Comparison of ENCODE assay signal across 9 cellular contexts in the genomic region with DNA sequence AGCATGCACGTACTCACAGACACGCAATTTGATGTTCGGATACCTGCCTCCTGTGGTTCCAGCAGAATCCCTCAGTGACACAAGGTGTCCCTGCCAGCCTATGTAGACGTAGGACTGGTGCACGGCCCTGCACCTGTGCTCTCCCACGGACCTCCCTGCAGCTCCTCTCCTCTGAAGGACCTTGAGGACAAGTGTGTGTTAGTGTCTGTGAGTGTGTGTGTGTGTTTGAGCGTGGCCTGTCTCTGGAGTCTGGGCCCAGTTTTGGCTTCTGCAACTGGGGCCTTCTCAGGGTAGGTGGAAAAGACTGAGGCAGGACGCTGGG. TPM values are rescaled to one million over a fixed set of nuclear protein-coding genes. Genes with fewer than 3 reads are reported as not detected.
DNase-seq lines count a peak whose midpoint lies in the region; ATAC-seq and TF ChIP-seq lines count a peak whose summit lies in the region.
"Had no signal": no experiment of that assay in that cellular context is flagged by ENCODE, and none has a peak within 500 bp of the region (broad histone marks: within the 10 kb centered on the region; RNA-seq: fewer than 3 reads in every experiment).

No MANE protein-coding gene starts in this region.

- H3K79me2 ChIP-seq in DND-41 (ENCODE audit: insufficient read depth, low read length), result no peaks in the 10 kb centered on the region

- no peak overlapping the region for H2AFZ ChIP-seq in DND-41 (ENCODE audit: low read depth, low read length)

- TF ChIP-seq CTCF in DND-41 (IDR thresholded peaks at IDR 0.05; ENCODE audit: borderline replicate concordance, extremely low read depth, low read length, poor library complexity, severe bottlenecking) (no peak), fibroblast of mammary gland (conservative IDR thresholded peaks at IDR 0.05; ENCODE audit: control insufficient read depth, insufficient read depth, low read depth, low read length) (no peak), retinal pigment epithelial cell (conservative IDR thresholded peaks at IDR 0.05; ENCODE audit: low read depth, low read length) (no peak)

- H3K27ac ChIP-seq in DND-41 (ENCODE audit: low read length), result no peak overlapping the region
- no peak overlapping the region for H3K27ac ChIP-seq in SJSA1

- H4K20me1 ChIP-seq in DND-41 (ENCODE audit: insufficient read depth, low read length), result peaks cover 13% of the 10 kb centered on the region

- H3K4me3 ChIP-seq in DND-41 (ENCODE audit: low read depth in 1 of 2, low read length in 2 of 2) (peak overlapping the region in 1 of 2 experiments; percentile 35; a peak in 2 of 4 replicates), SJSA1 (peak overlapping the region; percentile 41; the same call in 1 of the 2 replicates), fibroblast of mammary gland (ENCODE audit: control insufficient read depth, low read depth, low read length) (peak overlapping the region; percentile 40), retinal pigment epithelial cell (ENCODE audit: low read length) (peak overlapping the region; percentile 37)

- H3K36me3 ChIP-seq in DND-41 (ENCODE audit: insufficient read depth, low read length) (no peaks in the 10 kb centered on the region), SJSA1 (no peaks in the 10 kb centered on the region)

- H3K4me2 ChIP-seq in DND-41 (ENCODE audit: insufficient read depth, low read length), result peak overlapping the region; percentile 52

- no peak overlapping the region for H3K9ac ChIP-seq in DND-41 (ENCODE audit: low read depth, low read length)

- H3K4me1 ChIP-seq in DND-41 (ENCODE audit: insufficient read depth, low read length) (peaks cover 5% of the 10 kb centered on the region; the same call in 1 of the 2 replicates), SJSA1 (replicated peaks) (peaks cover 10% of the 10 kb centered on the region)

- H3K9me3 ChIP-seq in DND-41 (ENCODE audit: insufficient read depth, low read length, severe bottlenecking), result no peaks in the 10 kb centered on the region
- H3K9me3 ChIP-seq in SJSA1 (replicated peaks), result no peaks in the 10 kb centered on the region

- H3K27me3 ChIP-seq in DND-41 (ENCODE audit: insufficient read depth, low read length, poor library complexity), result peaks cover 71% of the 10 kb centered on the region
- H3K27me3 ChIP-seq in SJSA1 (replicated peaks), result peaks cover 16% of the 10 kb centered on the region

- DNase-seq in DND-41 (no peak), SJSA1 (ENCODE audit: low read depth in 1 of 2, low spot score in 2 of 2) (no peak), fibroblast of mammary gland (ENCODE audit: low read depth) (no peak), retinal pigment epithelial cell (ENCODE audit: low read depth) (no peak), SIG-M5 (lab: John Stamatoyannopoulos, UW) (no peak), mesenteric fat pad (ENCODE audit: low spot score) (no peak), T-helper 9 cell (no peak)

- ATAC-seq in DND-41 (ENCODE audit: insufficient read depth, low read depth) (no peak; the same call in 2 of the 3 replicates), HG02852 (IDR thresholded peaks at IDR 0.05; ENCODE audit: unreplicated experiment) (no peak)

RNA-seq across cellular contexts. Expression of a gene that starts 22.5 kb away (rescaled TPM):
- total RNA-seq in SJSA1 (2014; rRNA removed; shearing (Covaris generic)), result not detected in 2 replicates
- 0.45 TPM for total RNA-seq in mesenteric fat pad
- total RNA-seq: occipital lobe had no signal
